In the genomic region with DNA sequence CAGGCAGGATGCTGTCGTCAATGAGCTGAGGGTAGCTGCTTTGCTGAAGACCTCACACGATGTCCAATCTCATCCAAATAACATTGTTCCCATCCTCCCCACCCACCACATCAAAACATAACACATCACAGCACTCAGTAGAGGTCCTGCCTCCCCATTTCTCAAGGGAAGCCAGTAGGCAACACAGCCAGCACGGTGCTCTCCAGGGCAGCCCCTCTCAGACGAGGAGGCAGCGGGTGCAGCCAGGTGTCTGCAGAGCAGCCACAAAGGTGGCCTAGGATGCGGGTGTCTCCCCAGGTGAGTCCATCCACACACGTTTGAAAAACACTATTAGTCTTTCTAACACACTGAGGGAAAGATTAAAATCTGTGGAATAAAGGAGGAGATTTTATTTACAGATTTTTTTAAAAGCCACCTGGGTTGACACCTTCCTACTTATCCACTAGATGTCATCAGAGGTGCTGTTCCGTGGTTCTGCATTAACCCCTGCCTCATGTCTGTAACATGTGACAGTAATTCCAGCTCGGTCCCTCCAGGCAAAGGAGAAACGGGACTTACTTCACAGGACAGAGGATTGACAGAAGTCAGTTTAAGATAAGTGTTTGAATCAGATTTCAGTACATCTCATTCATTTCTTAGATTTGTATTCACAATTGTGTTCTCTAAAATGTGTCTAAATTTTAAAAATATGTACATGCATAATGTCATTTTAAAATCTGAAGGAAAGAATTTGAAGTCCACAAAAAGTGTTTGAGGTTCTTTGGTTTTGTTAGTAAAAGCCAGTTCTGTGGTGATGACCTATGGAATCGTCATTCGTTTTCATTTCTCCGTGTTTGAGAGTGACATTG, we compare ENCODE assay signal across 10 cellular contexts.
DNase-seq lines count a peak whose midpoint lies in the region; ATAC-seq and TF ChIP-seq lines count a peak whose summit lies in the region.
"Had no signal": no experiment of that assay in that cellular context is flagged by ENCODE, and none has a peak within 500 bp of the region (broad histone marks: within the 10 kb centered on the region; RNA-seq: fewer than 3 reads in every experiment).

No MANE protein-coding gene starts in this region.

- no peak overlapping the region for H2BK5ac ChIP-seq in mesenchymal stem cell (ENCODE audit: low read depth, low read length, poor library complexity, severe bottlenecking)

- H2AK5ac ChIP-seq in mesenchymal stem cell (ENCODE audit: low read length, severe bottlenecking): no peak overlapping the region

- H3K9me3 ChIP-seq in mesenchymal stem cell (ENCODE audit: control insufficient read depth, low read length): no peaks in the 10 kb centered on the region
- H3K9me3 ChIP-seq: neutrophil had no signal

- H3K18ac ChIP-seq in mesenchymal stem cell (ENCODE audit: low read depth in 1 of 2, low read length in 2 of 2): no peak overlapping the region

- no peak overlapping the region for H3K23ac ChIP-seq in mesenchymal stem cell (ENCODE audit: low read length in 2 of 2)

- H3K4me3 ChIP-seq in mesenchymal stem cell (ENCODE audit: insufficient read depth in 1 of 2, low read depth in 1 of 2, low read length in 2 of 2): no peak overlapping the region
- H3K4me3 ChIP-seq: SK-N-MC had no signal

- ATAC-seq in GM18870 (IDR thresholded peaks at IDR 0.05; ENCODE audit: unreplicated experiment) (peak; percentile 73), HG03378 (IDR thresholded peaks at IDR 0.05; ENCODE audit: unreplicated experiment) (peak; percentile 75), omental fat pad (ENCODE audit: low FRiP score) (no peak)

- H2BK120ac ChIP-seq in mesenchymal stem cell (ENCODE audit: low read depth, low read length): no peak overlapping the region

- H3K4me2 ChIP-seq in mesenchymal stem cell (ENCODE audit: low read length, poor library complexity, severe bottlenecking): no peak overlapping the region

- H2BK12ac ChIP-seq in mesenchymal stem cell (ENCODE audit: low read length in 2 of 2): no peak overlapping the region

- no peak overlapping the region for H4K91ac ChIP-seq in mesenchymal stem cell (ENCODE audit: low read length)

- peak; percentile 77 for DNase-seq in COLO829 (ENCODE audit: low spot score)
- peak; percentile 73 for DNase-seq in NCI-H69 (lab: John Stamatoyannopoulos, UW)
- DNase-seq in central memory CD4-positive, alpha-beta T cell: peak; percentile 19
- peak; percentile 44 for DNase-seq in mesenchymal stem cell
- DNase-seq in omental fat pad (ENCODE audit: low spot score): no peak
- DNase-seq in NCI-H128 (lab: John Stamatoyannopoulos, UW; ENCODE audit: unreplicated experiment): no peak

- H3K14ac ChIP-seq in mesenchymal stem cell (ENCODE audit: low read length in 2 of 2): no peak overlapping the region

- H2BK15ac ChIP-seq in mesenchymal stem cell (ENCODE audit: low read depth, poor library complexity, severe bottlenecking): no peak overlapping the region

- no peaks in the 10 kb centered on the region for H3K4me1 ChIP-seq in mesenchymal stem cell (ENCODE audit: control insufficient read depth, insufficient read depth, low read depth, low read length)

- 80% methylated on average over 12 of the region's 13 CpGs for WGBS in mesenchymal stem cell

- no peak overlapping the region for H3K9ac ChIP-seq in mesenchymal stem cell (ENCODE audit: low read length)

- TF ChIP-seq CTCF in omental fat pad (IDR thresholded peaks at IDR 0.05): no peak

- no peaks in the 10 kb centered on the region for H3K79me1 ChIP-seq in mesenchymal stem cell (replicated peaks; ENCODE audit: low read length, poor library complexity, severe bottlenecking)

- H3K27ac ChIP-seq in mesenchymal stem cell (ENCODE audit: low read length, poor library complexity, severe bottlenecking): no peak overlapping the region
- H3K27ac ChIP-seq: neutrophil, SK-N-MC had no signal

- H3K36me3 ChIP-seq in mesenchymal stem cell (ENCODE audit: control insufficient read depth in 1 of 2, insufficient read depth in 2 of 2, low read depth in 1 of 2, low read length in 2 of 2): peaks cover 4 to 15% of the 10 kb centered on the region in 2 experiments
- H3K36me3 ChIP-seq: neutrophil had no signal

- H4K8ac ChIP-seq in mesenchymal stem cell (ENCODE audit: low read length): no peak overlapping the region

- no peaks in the 10 kb centered on the region for H3K27me3 ChIP-seq in mesenchymal stem cell (ENCODE audit: control insufficient read depth in 1 of 2, insufficient read depth in 1 of 2, low read length in 2 of 2)
- H3K27me3 ChIP-seq: neutrophil had no signal

- no peak overlapping the region for H2AFZ ChIP-seq in mesenchymal stem cell (ENCODE audit: low read depth, low read length)

- no peak overlapping the region for H3K4ac ChIP-seq in mesenchymal stem cell (ENCODE audit: low read depth in 1 of 2, low read length in 2 of 2)

Comparison
In these comparisons a context has a peak if more than half of its experiments do, and no peak if none do; other contexts are left out.
1. DNase-seq: peak in COLO829 (single experiment), NCI-H69 (single experiment), central memory CD4-positive, alpha-beta T cell (single experiment) and mesenchymal stem cell (single experiment); none in omental fat pad (single experiment) and NCI-H128 (single experiment).